Comparison of ENCODE assay signal across 18 cellular contexts in genomic region chr15:83767786-83768185, GRCh38.
"Had no signal": no experiment of that assay in that cellular context is flagged by ENCODE, and none has a peak within 500 bp of the region (broad histone marks: within the 10 kb centered on the region; RNA-seq: fewer than 3 reads in every experiment).

No MANE protein-coding gene starts in this region.

- H3K27ac ChIP-seq: epithelial cell of prostate, gastroesophageal sphincter, heart right ventricle, prostate gland, SK-N-MC, suprapubic skin had no signal

- ATAC-seq: activated T-helper 17 cell treated with anti-CD3 and anti-CD28 coated beads, Interleukin-2, amount 50 U/mL, for 72 hours; gastroesophageal sphincter; left colon; natural killer cell treated with Interleukin-12 subunit alpha and Interleukin-12 subunit beta and Interleukin-15 and Interleukin-18, amount 100 ng/mL, for 72 hours had no signal

- H3K4me1 ChIP-seq: prostate gland had no signal

- H3K36me3 ChIP-seq: heart right ventricle, prostate gland, suprapubic skin had no signal

- H3K27me3 ChIP-seq: gastroesophageal sphincter, heart right ventricle, suprapubic skin had no signal

- DNase-seq: activated CD4-positive, alpha-beta T cell treated with anti-CD3 and anti-CD28 coated beads, Interleukin-2, amount 50 U/mL, for 48 hours; activated CD4-positive, CD25-positive, alpha-beta regulatory T cell treated with anti-CD3 and anti-CD28 coated beads, Interleukin-2, amount 50 U/mL, for 72 hours; activated naive CD4-positive, alpha-beta T cell treated with Interleukin-2 at 50 U/mL for 16 hours; effector memory CD4-positive, alpha-beta T cell; heart right ventricle; left colon; occipital lobe; stimulated activated CD4-positive, alpha-beta T cell treated with anti-CD3 and anti-CD28 coated beads, Interleukin-15, amount 100 ng/mL, for 24 hours; stimulated activated CD4-positive, alpha-beta T cell treated with anti-CD3 and anti-CD28 coated beads, Interleukin-4, amount 100 ng/mL, for 24 hours; stimulated activated naive CD4-positive, alpha-beta T cell; trophoblast cell had no signal

- H3K4me3 ChIP-seq: gastroesophageal sphincter, heart right ventricle, prostate gland, SK-N-MC, suprapubic skin had no signal

- H3K9me3 ChIP-seq: gastroesophageal sphincter, heart right ventricle, prostate gland, suprapubic skin had no signal
